ENCODE assay signal across 33 cellular contexts in the genomic region with DNA sequence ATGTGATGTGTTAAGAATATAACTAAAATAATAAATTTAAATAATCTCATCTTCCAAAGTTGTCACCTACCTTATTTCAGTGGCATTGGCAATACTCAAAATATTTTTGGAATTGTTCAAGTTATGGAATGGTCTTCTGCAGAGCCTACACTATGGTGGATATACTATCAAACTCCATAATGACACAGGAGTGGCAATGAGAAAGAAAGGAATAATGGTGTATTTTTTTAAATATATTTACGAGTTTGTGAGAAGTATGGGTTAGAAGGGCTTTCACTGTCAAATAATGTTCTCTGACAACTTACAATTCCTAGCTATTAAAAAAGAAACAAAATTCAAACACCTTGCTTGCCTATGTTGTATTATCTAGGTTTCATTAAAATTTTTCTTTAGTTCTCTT.
"Had no signal": no experiment of that assay in that cellular context is flagged by ENCODE, and none has a peak within 500 bp of the region (broad histone marks: within the 10 kb centered on the region; RNA-seq: fewer than 3 reads in every experiment).

No MANE protein-coding gene starts in this region.

- H3K4me3 ChIP-seq: adrenal gland, ascending aorta, body of pancreas, breast epithelium, cardiac muscle cell had no signal

- H3K36me3 ChIP-seq: breast epithelium had no signal

- H3K4me1 ChIP-seq: ascending aorta, breast epithelium had no signal

- H3K9me3 ChIP-seq: adrenal gland, ascending aorta, body of pancreas, breast epithelium had no signal

- H3K27me3 ChIP-seq: adrenal gland, ascending aorta, body of pancreas, brain microvascular endothelial cell, breast epithelium, cardiac muscle cell had no signal

- H3K27ac ChIP-seq: adrenal gland, ascending aorta, body of pancreas, brain microvascular endothelial cell, breast epithelium, cardiac muscle cell had no signal

- DNase-seq: activated effector memory CD4-positive, alpha-beta T cell treated with anti-CD3 and anti-CD28 coated beads, Interleukin-2, amount 50 U/mL, for 16 hours; activated effector memory CD4-positive, alpha-beta T cell treated with Interleukin-2 at 50 U/mL for 16 hours; activated gamma-delta T cell; activated gamma-delta T cell treated with Interleukin-2 at 50 U/mL for 16 hours; activated naive CD4-positive, alpha-beta T cell; activated naive CD4-positive, alpha-beta T cell treated with anti-CD3 and anti-CD28 coated beads for 36 hours; activated naive CD4-positive, alpha-beta T cell treated with anti-CD3 and anti-CD28 coated beads, Interleukin-2, amount 10 ng/mL, durations not matched to agents 7 days and 5 days; activated naive CD4-positive, alpha-beta T cell treated with anti-CD3 and anti-CD28 coated beads, Interleukin-2, amount 50 U/mL, for 16 hours; activated naive CD4-positive, alpha-beta T cell treated with Interleukin-2 at 50 U/mL for 16 hours; activated naive CD8-positive, alpha-beta T cell treated with anti-CD3 and anti-CD28 coated beads for 36 hours; activated naive CD8-positive, alpha-beta T cell treated with anti-CD3 and anti-CD28 coated beads, Interleukin-2, amount 10 ng/mL, durations not matched to agents 7 days and 5 days; activated naive CD8-positive, alpha-beta T cell treated with anti-CD3 and anti-CD28 coated beads, Interleukin-2, amount 50 U/mL, for 24 hours; activated T-cell treated with anti-CD3 and anti-CD28 coated beads, Interleukin-2, amount 50 U/mL, for 24 hours; activated T-cell treated with anti-CD3 and anti-CD28 coated beads, Interleukin-2, amount 50 U/mL, for 4 hours; activated T-cell treated with anti-CD3 and anti-CD28 coated beads, Interleukin-2, amount 50 U/mL, for 48 hours; activated T-cell treated with anti-CD3 and anti-CD28 coated beads, Interleukin-2, amount 50 U/mL, for 72 hours; adrenal gland; amniotic stem cell; amygdala; anterior cingulate cortex; aorta; body of pancreas; brain microvascular endothelial cell; caudate nucleus; central memory CD4-positive, alpha-beta T cell; cerebellar nuclear complex had no signal

- ATAC-seq: activated naive CD4-positive, alpha-beta T cell treated with anti-CD3 and anti-CD28 coated beads, Interleukin-2, amount 50 U/mL, for 72 hours; activated naive CD8-positive, alpha-beta T cell treated with anti-CD3 and anti-CD28 coated beads, Interleukin-2, amount 50 U/mL, for 24 hours; activated T-cell treated with anti-CD3 and anti-CD28 coated beads, Interleukin-2, amount 50 U/mL, for 4 hours; activated T-cell treated with anti-CD3 and anti-CD28 coated beads, Interleukin-2, amount 50 U/mL, for 72 hours; activated T-helper 17 cell treated with anti-CD3 and anti-CD28 coated beads, Interleukin-2, amount 50 U/mL, for 72 hours; body of pancreas had no signal

- FAIRE-seq: astrocyte, bronchial epithelial cell had no signal
